ENCODE assay signal across 20 cellular contexts in the genomic region with DNA sequence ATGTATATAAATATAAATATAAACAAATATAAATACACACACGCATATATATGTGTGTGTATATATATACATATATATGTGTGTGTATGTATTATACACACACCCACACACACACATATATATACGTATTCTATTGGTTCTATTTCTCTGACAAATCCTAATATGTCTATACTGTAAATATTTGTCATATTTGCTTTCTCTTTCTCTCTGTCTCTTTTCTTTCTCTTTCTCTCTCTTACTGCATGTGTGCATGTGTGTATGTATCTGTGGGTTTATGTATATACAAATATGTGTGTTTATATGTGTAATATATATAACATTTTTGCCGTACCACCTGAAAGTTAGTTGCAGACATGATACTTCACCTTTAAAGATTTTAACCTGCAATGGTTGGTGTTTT.
DNase-seq lines count a peak whose midpoint lies in the region; ATAC-seq, FAIRE-seq and TF ChIP-seq lines count a peak whose summit lies in the region.
"Had no signal": no experiment of that assay in that cellular context is flagged by ENCODE, and none has a peak within 500 bp of the region (broad histone marks: within the 10 kb centered on the region; RNA-seq: fewer than 3 reads in every experiment).

No MANE protein-coding gene starts in this region.

- no peak overlapping the region for H3K27ac Mint-ChIP-seq in activated CD4-positive, alpha-beta T cell treated with anti-CD3 and anti-CD28 coated beads for 36 hours
- no peak overlapping the region for H3K27ac Mint-ChIP-seq in activated CD4-positive, alpha-beta T cell treated with anti-CD3 and anti-CD28 coated beads, Interleukin-2, amount 10 ng/mL, durations not matched to agents 7 days and 5 days
- no peak overlapping the region for H3K27ac Mint-ChIP-seq in HFFc6
- H3K27ac Mint-ChIP-seq: CD14-positive monocyte; CD4-positive, alpha-beta memory T cell; IgD-negative memory B cell had no signal

- no peak for DNase-seq in activated CD4-positive, alpha-beta T cell treated with anti-CD3 and anti-CD28 coated beads for 36 hours
- DNase-seq in activated CD4-positive, alpha-beta T cell treated with anti-CD3 and anti-CD28 coated beads, Interleukin-2, amount 10 ng/mL, durations not matched to agents 7 days and 5 days = no peak
- no peak for DNase-seq in HFFc6
- DNase-seq in RCC 7860 (ENCODE audit: low spot score) = no peak
- no peak for DNase-seq in NCI-H2227 treated with DMSO at 0.1 percent for 48 hours (lab: John Stamatoyannopoulos, UW)
- DNase-seq in COR-L47 (lab: John Stamatoyannopoulos, UW) = no peak
- DNase-seq: 8988T; Calu3; CD4-positive, alpha-beta memory T cell; DMS79 treated with DMSO at 0.1 percent for 48 hours; EL; H9; Karpas-422; KBM-7 had no signal

- intact Hi-C loops in activated CD4-positive, alpha-beta T cell treated with anti-CD3 and anti-CD28 coated beads for 36 hours (cut with DNase I, micrococcal nuclease) = no loop called here

- POLR2A ChIA-PET in activated CD4-positive, alpha-beta T cell treated with anti-CD3 and anti-CD28 coated beads for 36 hours (lab: Charles Lee) = no interaction called here
- POLR2A ChIA-PET in activated CD4-positive, alpha-beta T cell treated with anti-CD3 and anti-CD28 coated beads, Interleukin-2, amount 10 ng/mL, durations not matched to agents 7 days and 5 days (lab: Charles Lee) = no interaction called here

- CTCF ChIA-PET in activated CD4-positive, alpha-beta T cell treated with anti-CD3 and anti-CD28 coated beads for 36 hours (lab: Charles Lee) = no interaction called here
- CTCF ChIA-PET in activated CD4-positive, alpha-beta T cell treated with anti-CD3 and anti-CD28 coated beads, Interleukin-2, amount 10 ng/mL, durations not matched to agents 7 days and 5 days (lab: Charles Lee) = no interaction called here

- no peaks in the 10 kb centered on the region for H3K27me3 Mint-ChIP-seq in activated CD4-positive, alpha-beta T cell treated with anti-CD3 and anti-CD28 coated beads for 36 hours
- H3K27me3 Mint-ChIP-seq in activated CD4-positive, alpha-beta T cell treated with anti-CD3 and anti-CD28 coated beads, Interleukin-2, amount 10 ng/mL, durations not matched to agents 7 days and 5 days = no peaks in the 10 kb centered on the region
- no peaks in the 10 kb centered on the region; the same call in 1 of the 2 replicates for H3K27me3 Mint-ChIP-seq in HFFc6 (ENCODE audit: insufficient read depth)
- H3K27me3 Mint-ChIP-seq: CD4-positive, alpha-beta memory T cell; IgD-negative memory B cell had no signal

- H3K36me3 Mint-ChIP-seq in activated CD4-positive, alpha-beta T cell treated with anti-CD3 and anti-CD28 coated beads for 36 hours (ENCODE audit: low read depth) = peaks cover 7% of the 10 kb centered on the region
- peaks cover 14% of the 10 kb centered on the region for H3K36me3 Mint-ChIP-seq in activated CD4-positive, alpha-beta T cell treated with anti-CD3 and anti-CD28 coated beads, Interleukin-2, amount 10 ng/mL, durations not matched to agents 7 days and 5 days (ENCODE audit: low read depth)
- no peaks in the 10 kb centered on the region for H3K36me3 Mint-ChIP-seq in HFFc6 (ENCODE audit: low read depth)
- H3K36me3 Mint-ChIP-seq: CD14-positive monocyte; CD4-positive, alpha-beta memory T cell had no signal

- peaks cover 23% of the 10 kb centered on the region for H3K4me1 Mint-ChIP-seq in activated CD4-positive, alpha-beta T cell treated with anti-CD3 and anti-CD28 coated beads for 36 hours
- peaks cover 19% of the 10 kb centered on the region for H3K4me1 Mint-ChIP-seq in activated CD4-positive, alpha-beta T cell treated with anti-CD3 and anti-CD28 coated beads, Interleukin-2, amount 10 ng/mL, durations not matched to agents 7 days and 5 days
- H3K4me1 Mint-ChIP-seq in HFFc6 (ENCODE audit: low read depth) = no peaks in the 10 kb centered on the region
- H3K4me1 Mint-ChIP-seq: CD14-positive monocyte, H9 had no signal

- peak; percentile 65 for ATAC-seq in activated CD4-positive, alpha-beta T cell treated with anti-CD3 and anti-CD28 coated beads for 36 hours
- peak; percentile 72 for ATAC-seq in GM18517 (IDR thresholded peaks at IDR 0.05; ENCODE audit: unreplicated experiment)

- H3K4me3 Mint-ChIP-seq in activated CD4-positive, alpha-beta T cell treated with anti-CD3 and anti-CD28 coated beads for 36 hours = no peak overlapping the region
- H3K4me3 Mint-ChIP-seq in activated CD4-positive, alpha-beta T cell treated with anti-CD3 and anti-CD28 coated beads, Interleukin-2, amount 10 ng/mL, durations not matched to agents 7 days and 5 days = no peak overlapping the region
- H3K4me3 Mint-ChIP-seq in HFFc6 = no peak overlapping the region
- H3K4me3 Mint-ChIP-seq: CD14-positive monocyte; CD4-positive, alpha-beta memory T cell; H9; IgD-negative memory B cell had no signal

- 0 out of 2 replicates have a peak, but pooled peaks have one; percentile 2 for TF ChIP-seq CTCF in HFFc6 (IDR thresholded peaks at IDR 0.05)

- peaks cover 6% of the 10 kb centered on the region for H3K9me3 Mint-ChIP-seq in activated CD4-positive, alpha-beta T cell treated with anti-CD3 and anti-CD28 coated beads for 36 hours (ENCODE audit: low read depth)
- peaks cover 14% of the 10 kb centered on the region for H3K9me3 Mint-ChIP-seq in activated CD4-positive, alpha-beta T cell treated with anti-CD3 and anti-CD28 coated beads, Interleukin-2, amount 10 ng/mL, durations not matched to agents 7 days and 5 days
- H3K9me3 Mint-ChIP-seq in HFFc6 = no peaks in the 10 kb centered on the region
- H3K9me3 Mint-ChIP-seq: H9 had no signal

- FAIRE-seq in RCC 7860 (lab: Jason Lieb, UNC) = no peak
- FAIRE-seq: GM12891, H1, HepG2 had no signal
